28 cellular contexts compared by ENCODE assay signal in genomic region chr17:39841202-39841601, GRCh38. TPM values are rescaled to one million over a fixed set of nuclear protein-coding genes. Genes with fewer than 3 reads are reported as not detected.
A peak's percentile ranks its signal among the peaks of the same experiment; 100 is the strongest.
DNase-seq lines count a peak whose midpoint lies in the region; ATAC-seq and TF ChIP-seq lines count a peak whose summit lies in the region.
"Had no signal": no experiment of that assay in that cellular context is flagged by ENCODE, and none has a peak within 500 bp of the region (broad histone marks: within the 10 kb centered on the region; RNA-seq: fewer than 3 reads in every experiment).

No MANE protein-coding gene starts in this region.

- intact Hi-C loops in CD8-positive, alpha-beta T cell (cut with DNase I, micrococcal nuclease): no loop called here

- H3K27ac ChIP-seq in CD8-positive, alpha-beta T cell (ENCODE audit: low read depth, low read length): no peak overlapping the region
- H3K27ac ChIP-seq: BLaER1 treated with 17β-estradiol and CSF1 and Interleukin-3, amounts not matched to agents 10 nM and 100 nM; gastroesophageal sphincter; parathyroid adenoma; Peyer's patch; stomach had no signal

- peaks cover 10% of the 10 kb centered on the region for H3K36me3 ChIP-seq in CD8-positive, alpha-beta T cell (ENCODE audit: insufficient read depth, low read length)
- H3K36me3 ChIP-seq: BLaER1 treated with 17β-estradiol and CSF1 and Interleukin-3, amounts not matched to agents 10 nM and 100 nM; gastroesophageal sphincter; Peyer's patch; stomach had no signal

- ATAC-seq in CD8-positive, alpha-beta T cell: no peak
- ATAC-seq in T-cell (replicated peaks in 1 of 4): no peak
- ATAC-seq in central memory CD8-positive, alpha-beta T cell (replicated peaks; ENCODE audit: extremely low read depth, poor library complexity, severe bottlenecking): no peak
- no peak for ATAC-seq in stimulated activated effector memory CD8-positive, alpha-beta T cell treated with anti-CD3 and anti-CD28 coated beads, Interleukin-12 subunit alpha, Interleukin-12 subunit beta, amount 100 ng/mL, for 72 hours
- ATAC-seq: activated CD4-positive, alpha-beta T cell treated with anti-CD3 and anti-CD28 coated beads for 36 hours; gastroesophageal sphincter; right cardiac atrium had no signal

- no peak overlapping the region for H3K4me3 ChIP-seq in CD8-positive, alpha-beta T cell (ENCODE audit: low read depth, low read length)
- H3K4me3 ChIP-seq: BLaER1 treated with 17β-estradiol and CSF1 and Interleukin-3, amounts not matched to agents 10 nM and 100 nM; gastroesophageal sphincter; Peyer's patch; smooth muscle cell; stomach had no signal

- H3K4me1 ChIP-seq in CD8-positive, alpha-beta T cell (ENCODE audit: insufficient read depth, low read length): peaks cover 55% of the 10 kb centered on the region
- H3K4me1 ChIP-seq: BLaER1 treated with 17β-estradiol and CSF1 and Interleukin-3, amounts not matched to agents 10 nM and 100 nM; gastroesophageal sphincter; parathyroid adenoma; Peyer's patch; stomach had no signal

- H3K9me3 ChIP-seq in CD8-positive, alpha-beta T cell (ENCODE audit: low read length): no peaks in the 10 kb centered on the region

- H3K27me3 Mint-ChIP-seq in CD8-positive, alpha-beta T cell (ENCODE audit: low read depth): no peaks in the 10 kb centered on the region
- H3K27me3 Mint-ChIP-seq in T-cell: no peaks in the 10 kb centered on the region
- H3K27me3 Mint-ChIP-seq in central memory CD8-positive, alpha-beta T cell: no peaks in the 10 kb centered on the region
- H3K27me3 Mint-ChIP-seq: activated CD4-positive, alpha-beta T cell treated with anti-CD3 and anti-CD28 coated beads for 36 hours had no signal

- no peak overlapping the region for H3K4me3 Mint-ChIP-seq in CD8-positive, alpha-beta T cell
- H3K4me3 Mint-ChIP-seq in T-cell: peak overlapping the region in 2 of 3 donors; percentile 1 to 25
- H3K4me3 Mint-ChIP-seq in central memory CD8-positive, alpha-beta T cell: no peak overlapping the region
- no peak overlapping the region for H3K4me3 Mint-ChIP-seq in stimulated activated effector memory CD8-positive, alpha-beta T cell treated with anti-CD3 and anti-CD28 coated beads, Interleukin-12 subunit alpha, Interleukin-12 subunit beta, amount 100 ng/mL, for 72 hours
- H3K4me3 Mint-ChIP-seq: activated CD4-positive, alpha-beta T cell treated with anti-CD3 and anti-CD28 coated beads for 36 hours; activated naive CD4-positive, alpha-beta T cell treated with anti-CD3 and anti-CD28 coated beads for 36 hours; HFFc6 had no signal

- H3K4me1 Mint-ChIP-seq in CD8-positive, alpha-beta T cell (ENCODE audit: low read depth): peaks cover 58% of the 10 kb centered on the region
- H3K4me1 Mint-ChIP-seq in T-cell: peaks cover 57 to 79% (median 58%) of the 10 kb centered on the region in 3 donors
- H3K4me1 Mint-ChIP-seq in central memory CD8-positive, alpha-beta T cell: peaks cover 59% of the 10 kb centered on the region
- H3K4me1 Mint-ChIP-seq in stimulated activated effector memory CD8-positive, alpha-beta T cell treated with anti-CD3 and anti-CD28 coated beads, Interleukin-12 subunit alpha, Interleukin-12 subunit beta, amount 100 ng/mL, for 72 hours: peaks cover 70% of the 10 kb centered on the region

- DNase-seq in CD8-positive, alpha-beta T cell: no peak
- no peak for DNase-seq in T-cell
- no peak for DNase-seq in central memory CD8-positive, alpha-beta T cell (ENCODE audit: low spot score in 2 of 2)
- no peak for DNase-seq in stimulated activated effector memory CD8-positive, alpha-beta T cell treated with anti-CD3 and anti-CD28 coated beads, Interleukin-12 subunit alpha, Interleukin-12 subunit beta, amount 100 ng/mL, for 72 hours (ENCODE audit: low spot score in 2 of 2)
- no peak for DNase-seq in GDM1 (lab: John Stamatoyannopoulos, UW)
- no peak for DNase-seq in RPMI8226
- DNase-seq in glomerular visceral epithelial cell (ENCODE audit: extremely low spot score): no peak
- DNase-seq: activated CD4-positive, alpha-beta T cell treated with anti-CD3 and anti-CD28 coated beads for 36 hours; activated naive CD4-positive, alpha-beta T cell treated with anti-CD3 and anti-CD28 coated beads for 36 hours; HFFc6; hippocampal formation; IMR-90; mammary epithelial cell; NCI-H146; NCI-H446 treated with DMSO at 0.1 percent for 48 hours; NCI-H774; Peyer's patch; right cardiac atrium; SHP77 treated with DMSO at 0.1 percent for 48 hours; stomach; T-helper 9 cell had no signal

- no peaks in the 10 kb centered on the region for H3K27me3 ChIP-seq in CD8-positive, alpha-beta T cell (ENCODE audit: insufficient read depth, low read length)
- H3K27me3 ChIP-seq: BLaER1 treated with 17β-estradiol and CSF1 and Interleukin-3, amounts not matched to agents 10 nM and 100 nM; Peyer's patch had no signal

- peak overlapping the region; percentile 88 for H3K27ac Mint-ChIP-seq in CD8-positive, alpha-beta T cell
- H3K27ac Mint-ChIP-seq in T-cell: peak overlapping the region; percentile 33 to 80
- H3K27ac Mint-ChIP-seq in central memory CD8-positive, alpha-beta T cell (ENCODE audit: low read depth): peak overlapping the region; percentile 74
- H3K27ac Mint-ChIP-seq in stimulated activated effector memory CD8-positive, alpha-beta T cell treated with anti-CD3 and anti-CD28 coated beads, Interleukin-12 subunit alpha, Interleukin-12 subunit beta, amount 100 ng/mL, for 72 hours: peak overlapping the region; percentile 38
- H3K27ac Mint-ChIP-seq: activated CD4-positive, alpha-beta T cell treated with anti-CD3 and anti-CD28 coated beads for 36 hours; activated naive CD4-positive, alpha-beta T cell treated with anti-CD3 and anti-CD28 coated beads for 36 hours; HFFc6 had no signal

- CTCF ChIA-PET in CD8-positive, alpha-beta T cell (lab: Charles Lee): no interaction called here
- CTCF ChIA-PET in T-cell (lab: Charles Lee): interaction anchor here in 1 of 2 donors (0.6 kb wide), 2 partner anchors 218 to 220 kb away, joined by 3 read pairs; no protein-coding TSS in a partner anchor

- POLR2A ChIA-PET in CD8-positive, alpha-beta T cell (lab: Charles Lee): no interaction called here
- POLR2A ChIA-PET in T-cell (lab: Charles Lee): interaction anchor here in 1 of 2 donors (0.6 to 0.7 kb wide), 3 partner anchors 11 to 269 kb away, joined by 3 to 8 read pairs (median 6); no protein-coding TSS in a partner anchor

- H3K36me3 Mint-ChIP-seq in CD8-positive, alpha-beta T cell: peaks cover 54% of the 10 kb centered on the region
- peaks cover 42% of the 10 kb centered on the region for H3K36me3 Mint-ChIP-seq in T-cell
- H3K36me3 Mint-ChIP-seq in central memory CD8-positive, alpha-beta T cell (ENCODE audit: insufficient read depth): peaks cover 23% of the 10 kb centered on the region
- peaks cover 88% of the 10 kb centered on the region for H3K36me3 Mint-ChIP-seq in stimulated activated effector memory CD8-positive, alpha-beta T cell treated with anti-CD3 and anti-CD28 coated beads, Interleukin-12 subunit alpha, Interleukin-12 subunit beta, amount 100 ng/mL, for 72 hours

- H3K9me3 Mint-ChIP-seq in CD8-positive, alpha-beta T cell: peaks cover 5% of the 10 kb centered on the region
- peaks cover 7 to 11% (median 7%) of the 10 kb centered on the region in 3 donors for H3K9me3 Mint-ChIP-seq in T-cell
- peaks cover 9% of the 10 kb centered on the region for H3K9me3 Mint-ChIP-seq in central memory CD8-positive, alpha-beta T cell
- H3K9me3 Mint-ChIP-seq in stimulated activated effector memory CD8-positive, alpha-beta T cell treated with anti-CD3 and anti-CD28 coated beads, Interleukin-12 subunit alpha, Interleukin-12 subunit beta, amount 100 ng/mL, for 72 hours: peaks cover 11% of the 10 kb centered on the region

- TF ChIP-seq CTCF in CD8-positive, alpha-beta T cell (IDR thresholded peaks at IDR 0.05): no peak

RNA-seq across cellular contexts. Expression of gene IKZF3, which starts 22.9 kb away (rescaled TPM):
- total RNA-seq in CD8-positive, alpha-beta T cell: 10 to 100 TPM; 57.3 to 59.8 TPM
- total RNA-seq in T-cell: 100 to 1,000 TPM in 3 of 5 donors, 10 to 100 TPM in 2; 78.1 to 112 (median 108) TPM
- total RNA-seq: chondrocyte, HFFc6, IMR-90 had no signal

RNA-seq across cellular contexts. Expression of gene ZPBP2, which starts 26.8 kb away (rescaled TPM):
- not detected for total RNA-seq in CD8-positive, alpha-beta T cell
- under 1 TPM in 1 of 5 donors, not detected in 4; 0.19 TPM for total RNA-seq in T-cell
- total RNA-seq: activated naive CD4-positive, alpha-beta T cell treated with anti-CD3 and anti-CD28 coated beads for 36 hours; chondrocyte; gastroesophageal sphincter; H1; HFFc6; IMR-90; mammary epithelial cell; mucosa of gallbladder; Peyer's patch; right cardiac atrium; smooth muscle cell; stomach had no signal

Comparison
In these comparisons a context has a peak if more than half of its experiments do, and no peak if none do; other contexts are left out.
1. H3K27ac Mint-ChIP-seq: peak in every context shown above with its lines; median percentile 88 in CD8-positive, alpha-beta T cell; 74 in central memory CD8-positive, alpha-beta T cell; 56 in T-cell; 38 in stimulated activated effector memory CD8-positive, alpha-beta T cell treated with anti-CD3 and anti-CD28 coated beads, Interleukin-12 subunit alpha, Interleukin-12 subunit beta, amount 100 ng/mL, for 72 hours.
2. H3K4me3 Mint-ChIP-seq: peak in T-cell (2 of 3); none in CD8-positive, alpha-beta T cell (single experiment), central memory CD8-positive, alpha-beta T cell (single experiment) and stimulated activated effector memory CD8-positive, alpha-beta T cell treated with anti-CD3 and anti-CD28 coated beads, Interleukin-12 subunit alpha, Interleukin-12 subunit beta, amount 100 ng/mL, for 72 hours (single experiment).